In genomic region chr9:126483468-126484056, GRCh38 we compare ENCODE assay signal across 23 cellular contexts.
A peak's percentile ranks its signal among the peaks of the same experiment; 100 is the strongest.
DNase-seq lines count a peak whose midpoint lies in the region; ATAC-seq lines count a peak whose summit lies in the region.
"Had no signal": no experiment of that assay in that cellular context is flagged by ENCODE, and none has a peak within 500 bp of the region (broad histone marks: within the 10 kb centered on the region; RNA-seq: fewer than 3 reads in every experiment).

No MANE protein-coding gene starts in this region.

- peak overlapping the region; percentile 52 for H3K27ac Mint-ChIP-seq in activated CD4-positive, alpha-beta T cell treated with anti-CD3 and anti-CD28 coated beads, Interleukin-2, amount 10 ng/mL, durations not matched to agents 7 days and 5 days
- H3K27ac Mint-ChIP-seq in T-helper 17 cell = peak overlapping the region; percentile 45
- peak overlapping the region; percentile 72 to 87 for H3K27ac Mint-ChIP-seq in effector memory CD8-positive, alpha-beta T cell
- peak overlapping the region; percentile 20 for H3K27ac Mint-ChIP-seq in stimulated activated naive B cell treated with anti-CD40 and anti-IgM and Interleukin-4, amounts not matched to agents 10 μg/mL and 1 μg/mL and 100 μg/mL, for 72 hours

- no peaks in the 10 kb centered on the region for H3K9me3 Mint-ChIP-seq in activated CD4-positive, alpha-beta T cell treated with anti-CD3 and anti-CD28 coated beads, Interleukin-2, amount 10 ng/mL, durations not matched to agents 7 days and 5 days
- H3K9me3 Mint-ChIP-seq in effector memory CD8-positive, alpha-beta T cell = no peaks in the 10 kb centered on the region
- no peaks in the 10 kb centered on the region for H3K9me3 Mint-ChIP-seq in stimulated activated naive B cell treated with anti-CD40 and anti-IgM and Interleukin-4, amounts not matched to agents 10 μg/mL and 1 μg/mL and 100 μg/mL, for 72 hours

- DNase-seq in activated CD4-positive, alpha-beta T cell treated with anti-CD3 and anti-CD28 coated beads, Interleukin-2, amount 10 ng/mL, durations not matched to agents 7 days and 5 days = no peak
- no peak for DNase-seq in activated CD4-positive, alpha-beta T cell treated with anti-CD3 and anti-CD28 coated beads, Interleukin-2, amount 50 U/mL, for 4 hours
- DNase-seq in T-helper 17 cell (no peak), NCI-H774 (lab: John Stamatoyannopoulos, UW) (no peak), NCI-H1417 (lab: John Stamatoyannopoulos, UW) (no peak)
- no peak for DNase-seq in effector memory CD8-positive, alpha-beta T cell
- no peak for DNase-seq in stimulated activated naive B cell treated with anti-CD40 and anti-IgM and Interleukin-4, amounts not matched to agents 10 μg/mL and 1 μg/mL and 100 μg/mL, for 72 hours
- no peak for DNase-seq in effector CD4-positive, alpha-beta T cell
- DNase-seq: activated CD4-positive, alpha-beta T cell treated with anti-CD3 and anti-CD28 coated beads for 4 hours; activated gamma-delta T cell; cerebellar nuclear complex; effector CD8-positive, alpha-beta T cell; foreskin melanocyte; left ventricle myocardium superior; mucosa of descending colon; MV-4-11; NCI-H1694 treated with DMSO at 0.1 percent for 48 hours; NCI-H345; SHP77 treated with DMSO at 0.1 percent for 48 hours; stomach; trophoblast cell had no signal

- peak; percentile 18 for ATAC-seq in T-helper 17 cell
- ATAC-seq in effector memory CD8-positive, alpha-beta T cell (replicated peaks) = peak; percentile 77
- no peak for ATAC-seq in stimulated activated naive B cell treated with anti-CD40 and anti-IgM and Interleukin-4, amounts not matched to agents 10 μg/mL and 1 μg/mL and 100 μg/mL, for 72 hours (replicated peaks)
- ATAC-seq: esophagus mucosa, left ventricle myocardium superior, mucosa of descending colon had no signal

- no peaks in the 10 kb centered on the region for H3K27me3 Mint-ChIP-seq in activated CD4-positive, alpha-beta T cell treated with anti-CD3 and anti-CD28 coated beads, Interleukin-2, amount 10 ng/mL, durations not matched to agents 7 days and 5 days
- no peaks in the 10 kb centered on the region for H3K27me3 Mint-ChIP-seq in T-helper 17 cell
- H3K27me3 Mint-ChIP-seq in effector memory CD8-positive, alpha-beta T cell = no peaks in the 10 kb centered on the region
- peaks cover 13 to 17% of the 10 kb centered on the region in 2 donors for H3K27me3 Mint-ChIP-seq in stimulated activated naive B cell treated with anti-CD40 and anti-IgM and Interleukin-4, amounts not matched to agents 10 μg/mL and 1 μg/mL and 100 μg/mL, for 72 hours

- no peak overlapping the region for H3K4me3 Mint-ChIP-seq in activated CD4-positive, alpha-beta T cell treated with anti-CD3 and anti-CD28 coated beads, Interleukin-2, amount 10 ng/mL, durations not matched to agents 7 days and 5 days
- no peak overlapping the region for H3K4me3 Mint-ChIP-seq in T-helper 17 cell
- peak overlapping the region; percentile 28 to 59 for H3K4me3 Mint-ChIP-seq in effector memory CD8-positive, alpha-beta T cell
- no peak overlapping the region for H3K4me3 Mint-ChIP-seq in stimulated activated naive B cell treated with anti-CD40 and anti-IgM and Interleukin-4, amounts not matched to agents 10 μg/mL and 1 μg/mL and 100 μg/mL, for 72 hours

- no peaks in the 10 kb centered on the region for H3K9me3 ChIP-seq in T-helper 17 cell (ENCODE audit: control insufficient read depth, low read length, poor library complexity, severe bottlenecking)
- H3K9me3 ChIP-seq: ascending aorta, mucosa of descending colon, stomach had no signal

- CTCF ChIA-PET in activated CD4-positive, alpha-beta T cell treated with anti-CD3 and anti-CD28 coated beads, Interleukin-2, amount 10 ng/mL, durations not matched to agents 7 days and 5 days (lab: Charles Lee) = interaction anchor here (4.2 kb wide), 1 partner anchor 11 kb away, joined by 15 read pairs; no protein-coding TSS in a partner anchor

- peaks cover 22% of the 10 kb centered on the region for H3K4me1 Mint-ChIP-seq in activated CD4-positive, alpha-beta T cell treated with anti-CD3 and anti-CD28 coated beads, Interleukin-2, amount 10 ng/mL, durations not matched to agents 7 days and 5 days
- peaks cover 22% of the 10 kb centered on the region for H3K4me1 Mint-ChIP-seq in T-helper 17 cell
- H3K4me1 Mint-ChIP-seq in effector memory CD8-positive, alpha-beta T cell (ENCODE audit: low read depth in 2 of 2) = peaks cover 14 to 23% of the 10 kb centered on the region in 2 donors
- H3K4me1 Mint-ChIP-seq in stimulated activated naive B cell treated with anti-CD40 and anti-IgM and Interleukin-4, amounts not matched to agents 10 μg/mL and 1 μg/mL and 100 μg/mL, for 72 hours = peaks cover 22 to 32% of the 10 kb centered on the region in 2 donors

- POLR2A ChIA-PET in activated CD4-positive, alpha-beta T cell treated with anti-CD3 and anti-CD28 coated beads, Interleukin-2, amount 10 ng/mL, durations not matched to agents 7 days and 5 days (lab: Charles Lee) = no interaction called here

- no peaks in the 10 kb centered on the region for H3K36me3 Mint-ChIP-seq in activated CD4-positive, alpha-beta T cell treated with anti-CD3 and anti-CD28 coated beads, Interleukin-2, amount 10 ng/mL, durations not matched to agents 7 days and 5 days (ENCODE audit: low read depth)
- H3K36me3 Mint-ChIP-seq in T-helper 17 cell (ENCODE audit: low read depth) = peaks cover 3% of the 10 kb centered on the region
- peaks cover 34% of the 10 kb centered on the region for H3K36me3 Mint-ChIP-seq in effector memory CD8-positive, alpha-beta T cell (ENCODE audit: insufficient read depth)
- peaks cover 0 to 15% of the 10 kb centered on the region in 2 donors for H3K36me3 Mint-ChIP-seq in stimulated activated naive B cell treated with anti-CD40 and anti-IgM and Interleukin-4, amounts not matched to agents 10 μg/mL and 1 μg/mL and 100 μg/mL, for 72 hours

Comparison
In these comparisons a context has a peak if more than half of its experiments do, and no peak if none do; other contexts are left out.
1. H3K27ac Mint-ChIP-seq: peak in every context shown above with its lines; median percentile 80 in effector memory CD8-positive, alpha-beta T cell; 52 in activated CD4-positive, alpha-beta T cell treated with anti-CD3 and anti-CD28 coated beads, Interleukin-2, amount 10 ng/mL, durations not matched to agents 7 days and 5 days; 45 in T-helper 17 cell; 20 in stimulated activated naive B cell treated with anti-CD40 and anti-IgM and Interleukin-4, amounts not matched to agents 10 μg/mL and 1 μg/mL and 100 μg/mL, for 72 hours.
2. H3K4me3 Mint-ChIP-seq: peak in effector memory CD8-positive, alpha-beta T cell (2 of 2); none in activated CD4-positive, alpha-beta T cell treated with anti-CD3 and anti-CD28 coated beads, Interleukin-2, amount 10 ng/mL, durations not matched to agents 7 days and 5 days (single experiment), T-helper 17 cell (single experiment) and stimulated activated naive B cell treated with anti-CD40 and anti-IgM and Interleukin-4, amounts not matched to agents 10 μg/mL and 1 μg/mL and 100 μg/mL, for 72 hours (0 of 2).
3. ATAC-seq: peak in T-helper 17 cell (single experiment) and effector memory CD8-positive, alpha-beta T cell (single experiment); none in stimulated activated naive B cell treated with anti-CD40 and anti-IgM and Interleukin-4, amounts not matched to agents 10 μg/mL and 1 μg/mL and 100 μg/mL, for 72 hours (0 of 2).